ENCODE assay signal across 14 cellular contexts in genomic region chr1:54569339-54569738, GRCh38. TPM values are rescaled to one million over a fixed set of nuclear protein-coding genes. Genes with fewer than 3 reads are reported as not detected.
A peak's percentile ranks its signal among the peaks of the same experiment; 100 is the strongest.
DNase-seq lines count a peak whose midpoint lies in the region; TF ChIP-seq lines count a peak whose summit lies in the region.
"Had no signal": no experiment of that assay in that cellular context is flagged by ENCODE, and none has a peak within 500 bp of the region (broad histone marks: within the 10 kb centered on the region; RNA-seq: fewer than 3 reads in every experiment).

No MANE protein-coding gene starts in this region.

- H3K9ac ChIP-seq in mucosa of stomach (ENCODE audit: low read length): peak overlapping the region; percentile 22

- peak overlapping the region; percentile 90 for H3K27ac Mint-ChIP-seq in MCF 10A (ENCODE audit: low read depth, unreplicated experiment)
- H3K27ac Mint-ChIP-seq in activated naive CD8-positive, alpha-beta T cell treated with anti-CD3 and anti-CD28 coated beads for 36 hours: no peak overlapping the region
- H3K27ac Mint-ChIP-seq in Caco-2 (ENCODE audit: unreplicated experiment): no peak overlapping the region
- H3K27ac Mint-ChIP-seq: activated CD8-positive, alpha-beta T cell treated with anti-CD3 and anti-CD28 coated beads, Interleukin-2, amount 10 ng/mL, durations not matched to agents 7 days and 5 days; activated naive CD4-positive, alpha-beta T cell treated with anti-CD3 and anti-CD28 coated beads, Interleukin-2, amount 50 U/mL, for 24 hours; stimulated activated memory B cell treated with anti-CD40 and anti-IgM and Interleukin-4, amounts not matched to agents 10 μg/mL and 1 μg/mL and 100 μg/mL, for 72 hours had no signal

- TF ChIP-seq CTCF in MCF 10A (IDR thresholded peaks at IDR 0.05; ENCODE audit: unreplicated experiment): no peak
- TF ChIP-seq CTCF in breast epithelium (IDR thresholded peaks at IDR 0.05): no peak
- no peak for TF ChIP-seq CTCF in epithelial cell of esophagus (IDR thresholded peaks at IDR 0.05; ENCODE audit: insufficient read depth, low read depth, low read length, missing control alignments)
- TF ChIP-seq CTCF in GM20000 (IDR thresholded peaks at IDR 0.05; ENCODE audit: extremely low read depth, missing control alignments): no peak
- TF ChIP-seq CTCF in Caco-2 (IDR thresholded peaks at IDR 0.05; ENCODE audit: insufficient read depth in 1 of 2, low read depth in 1 of 2, low read length in 1 of 2, severe bottlenecking in 1 of 2, unreplicated experiment in 1 of 2): no peak

- TF ChIP-seq POLR2A in breast epithelium (IDR thresholded peaks at IDR 0.05): no peak

- intact Hi-C loops in MCF 10A (cut with micrococcal nuclease) (no loop called here), breast epithelium (cut with DNase I; ENCODE audit: low total_unique reads) (no loop called here), Caco-2 (cut with micrococcal nuclease; ENCODE audit: unreplicated experiment) (no loop called here)

- no peaks in the 10 kb centered on the region for H3K9me3 Mint-ChIP-seq in MCF 10A (ENCODE audit: unreplicated experiment)
- H3K9me3 Mint-ChIP-seq in activated naive CD8-positive, alpha-beta T cell treated with anti-CD3 and anti-CD28 coated beads for 36 hours: no peaks in the 10 kb centered on the region
- H3K9me3 Mint-ChIP-seq in Caco-2 (ENCODE audit: unreplicated experiment): no peaks in the 10 kb centered on the region
- H3K9me3 Mint-ChIP-seq: activated naive CD4-positive, alpha-beta T cell treated with anti-CD3 and anti-CD28 coated beads, Interleukin-2, amount 50 U/mL, for 24 hours; stimulated activated memory B cell treated with anti-CD40 and anti-IgM and Interleukin-4, amounts not matched to agents 10 μg/mL and 1 μg/mL and 100 μg/mL, for 72 hours had no signal

- H3K4me3 ChIP-seq in breast epithelium: no peak overlapping the region
- no peak overlapping the region for H3K4me3 ChIP-seq in epithelial cell of esophagus (ENCODE audit: low read length)
- no peak overlapping the region for H3K4me3 ChIP-seq in mucosa of stomach (ENCODE audit: low read length)
- H3K4me3 ChIP-seq in Caco-2 (ENCODE audit: low read depth, low read length): no peak overlapping the region

- POLR2A ChIA-PET in MCF 10A (lab: Yijun Ruan, JAX) (interaction anchor here (0.6 to 3.6 kb wide), 6 partner anchors 21 to 517 kb away, joined by 3 to 33 read pairs (median 4); partner anchors contain the start of genes CYB5RL, MRPL37, TCEANC2 and TMEM59), Caco-2 (lab: Charles Lee) (no interaction called here)

- no peaks in the 10 kb centered on the region for H3K36me3 ChIP-seq in breast epithelium
- no peaks in the 10 kb centered on the region for H3K36me3 ChIP-seq in mucosa of stomach (ENCODE audit: control insufficient read depth, insufficient read depth, low read length)
- H3K36me3 ChIP-seq in Caco-2 (ENCODE audit: control insufficient read depth, insufficient read depth, low read length): no peaks in the 10 kb centered on the region

- H3K27ac ChIP-seq in breast epithelium: no peak overlapping the region

- H3K27me3 Mint-ChIP-seq in MCF 10A (ENCODE audit: insufficient read depth, unreplicated experiment) (no peaks in the 10 kb centered on the region), Caco-2 (ENCODE audit: insufficient read depth, unreplicated experiment) (no peaks in the 10 kb centered on the region)
- H3K27me3 Mint-ChIP-seq in activated naive CD8-positive, alpha-beta T cell treated with anti-CD3 and anti-CD28 coated beads for 36 hours: no peaks in the 10 kb centered on the region
- H3K27me3 Mint-ChIP-seq: activated naive CD4-positive, alpha-beta T cell treated with anti-CD3 and anti-CD28 coated beads, Interleukin-2, amount 50 U/mL, for 24 hours had no signal

- DNase-seq in MCF 10A (ENCODE audit: unreplicated experiment): peak; percentile 84
- DNase-seq in breast epithelium (ENCODE audit: low spot score in 2 of 2): no peak
- peak; percentile 32 for DNase-seq in epithelial cell of esophagus (ENCODE audit: low read depth)
- no peak for DNase-seq in SKM-1 treated with dmso at 0.1 percent for 144 hours (lab: John Stamatoyannopoulos, UW; ENCODE audit: unreplicated experiment)
- DNase-seq in GM20000 (ENCODE audit: low spot score): no peak
- DNase-seq in activated naive CD8-positive, alpha-beta T cell treated with anti-CD3 and anti-CD28 coated beads for 36 hours: no peak
- no peak for DNase-seq in Caco-2
- DNase-seq: activated CD8-positive, alpha-beta T cell treated with anti-CD3 and anti-CD28 coated beads, Interleukin-2, amount 10 ng/mL, durations not matched to agents 7 days and 5 days; DMS79 treated with DMSO at 0.1 percent for 48 hours; effector CD4-positive, alpha-beta T cell; NCI-H526 had no signal

- BruUV-seq in MCF 10A (replicated peaks; lab: Mats Ljungman, UMichigan) (no TSS peak), Caco-2 (replicated peaks; lab: Mats Ljungman, UMichigan) (no TSS peak)

- H3K27me3 ChIP-seq in breast epithelium: no peaks in the 10 kb centered on the region
- H3K27me3 ChIP-seq in mucosa of stomach (ENCODE audit: control insufficient read depth, insufficient read depth, low read length): no peaks in the 10 kb centered on the region
- no peaks in the 10 kb centered on the region for H3K27me3 ChIP-seq in Caco-2 (replicated peaks; ENCODE audit: control insufficient read depth, insufficient read depth, low read length)

- H3K36me3 Mint-ChIP-seq in MCF 10A (ENCODE audit: insufficient read depth, unreplicated experiment) (no peaks in the 10 kb centered on the region), Caco-2 (ENCODE audit: insufficient read depth, unreplicated experiment) (peaks cover 4% of the 10 kb centered on the region)
- no peaks in the 10 kb centered on the region for H3K36me3 Mint-ChIP-seq in activated naive CD8-positive, alpha-beta T cell treated with anti-CD3 and anti-CD28 coated beads for 36 hours
- H3K36me3 Mint-ChIP-seq: activated naive CD4-positive, alpha-beta T cell treated with anti-CD3 and anti-CD28 coated beads, Interleukin-2, amount 50 U/mL, for 24 hours; stimulated activated memory B cell treated with anti-CD40 and anti-IgM and Interleukin-4, amounts not matched to agents 10 μg/mL and 1 μg/mL and 100 μg/mL, for 72 hours had no signal

- H3K4me1 Mint-ChIP-seq in MCF 10A (ENCODE audit: insufficient read depth, unreplicated experiment) (peaks cover 48% of the 10 kb centered on the region), Caco-2 (ENCODE audit: low read depth, unreplicated experiment) (peaks cover 11% of the 10 kb centered on the region)
- H3K4me1 Mint-ChIP-seq in activated naive CD8-positive, alpha-beta T cell treated with anti-CD3 and anti-CD28 coated beads for 36 hours: peaks cover under 1% of the 10 kb centered on the region
- H3K4me1 Mint-ChIP-seq: stimulated activated memory B cell treated with anti-CD40 and anti-IgM and Interleukin-4, amounts not matched to agents 10 μg/mL and 1 μg/mL and 100 μg/mL, for 72 hours had no signal

- H3K4me3 Mint-ChIP-seq in MCF 10A (ENCODE audit: unreplicated experiment) (peak overlapping the region; percentile 35), Caco-2 (ENCODE audit: unreplicated experiment) (no peak overlapping the region)
- no peak overlapping the region for H3K4me3 Mint-ChIP-seq in activated naive CD8-positive, alpha-beta T cell treated with anti-CD3 and anti-CD28 coated beads for 36 hours
- H3K4me3 Mint-ChIP-seq: activated CD8-positive, alpha-beta T cell treated with anti-CD3 and anti-CD28 coated beads, Interleukin-2, amount 10 ng/mL, durations not matched to agents 7 days and 5 days; activated naive CD4-positive, alpha-beta T cell treated with anti-CD3 and anti-CD28 coated beads, Interleukin-2, amount 50 U/mL, for 24 hours; stimulated activated memory B cell treated with anti-CD40 and anti-IgM and Interleukin-4, amounts not matched to agents 10 μg/mL and 1 μg/mL and 100 μg/mL, for 72 hours had no signal

- H3K9me3 ChIP-seq in breast epithelium: no peaks in the 10 kb centered on the region
- no peaks in the 10 kb centered on the region for H3K9me3 ChIP-seq in mucosa of stomach (ENCODE audit: control insufficient read depth, low read length)
- H3K9me3 ChIP-seq in Caco-2: no peaks in the 10 kb centered on the region

- CTCF ChIA-PET in MCF 10A (lab: Yijun Ruan, JAX) (interaction anchor here (0.6 kb wide), 1 partner anchor 476 kb away, joined by 3 read pairs; no protein-coding TSS in a partner anchor), Caco-2 (lab: Charles Lee) (no interaction called here)

- H3K4me1 ChIP-seq in breast epithelium (no peaks in the 10 kb centered on the region), mucosa of stomach (ENCODE audit: control insufficient read depth, insufficient read depth, low read length) (peaks cover 33% of the 10 kb centered on the region), Caco-2 (peaks cover 14% of the 10 kb centered on the region)

RNA-seq across cellular contexts. Expression of gene ACOT11, which starts 21.3 kb away (rescaled TPM):
- 4.5 and 5.3 TPM in 2 replicates for total RNA-seq in MCF 10A (2022)
- total RNA-seq in breast epithelium: 1 to 10 TPM; 1.6 to 7.3 (median 1.8) TPM
- total RNA-seq in activated naive CD8-positive, alpha-beta T cell treated with anti-CD3 and anti-CD28 coated beads for 36 hours: 1 to 10 TPM; 1.0 to 1.3 TPM
- total RNA-seq in Caco-2 (2022): 4.0 and 4.1 TPM in 2 replicates

RNA-seq across cellular contexts. Expression of gene FAM151A, which starts 54.0 kb away (rescaled TPM):
- total RNA-seq in MCF 10A (2022) (not detected in 2 replicates), breast epithelium (under 1 TPM in 2 of 3 donors, not detected in 1; 0.16 to 0.33 TPM), Caco-2 (2022) (21.4 and 22.3 TPM in 2 replicates)
- not detected for total RNA-seq in activated naive CD8-positive, alpha-beta T cell treated with anti-CD3 and anti-CD28 coated beads for 36 hours
- total RNA-seq: activated CD8-positive, alpha-beta T cell treated with anti-CD3 and anti-CD28 coated beads, Interleukin-2, amount 10 ng/mL, durations not matched to agents 7 days and 5 days had no signal

Comparison
In these comparisons a context has a peak if more than half of its experiments do, and no peak if none do; other contexts are left out.
1. DNase-seq: peak in MCF 10A (single experiment) and epithelial cell of esophagus (single experiment); none in breast epithelium (0 of 2), SKM-1 treated with dmso at 0.1 percent for 144 hours (single experiment), GM20000 (single experiment), activated naive CD8-positive, alpha-beta T cell treated with anti-CD3 and anti-CD28 coated beads for 36 hours (single experiment) and Caco-2 (0 of 2).
2. RNA of gene FAM151A, which starts 54.0 kb away (total RNA-seq): 21.4 to 22.3 TPM in Caco-2; 0.16 to 0.33 TPM in breast epithelium, not detected in MCF 10A and not detected in activated naive CD8-positive, alpha-beta T cell treated with anti-CD3 and anti-CD28 coated beads for 36 hours; every median in the first group is over 10 times any median in the second.